In the genomic region with DNA sequence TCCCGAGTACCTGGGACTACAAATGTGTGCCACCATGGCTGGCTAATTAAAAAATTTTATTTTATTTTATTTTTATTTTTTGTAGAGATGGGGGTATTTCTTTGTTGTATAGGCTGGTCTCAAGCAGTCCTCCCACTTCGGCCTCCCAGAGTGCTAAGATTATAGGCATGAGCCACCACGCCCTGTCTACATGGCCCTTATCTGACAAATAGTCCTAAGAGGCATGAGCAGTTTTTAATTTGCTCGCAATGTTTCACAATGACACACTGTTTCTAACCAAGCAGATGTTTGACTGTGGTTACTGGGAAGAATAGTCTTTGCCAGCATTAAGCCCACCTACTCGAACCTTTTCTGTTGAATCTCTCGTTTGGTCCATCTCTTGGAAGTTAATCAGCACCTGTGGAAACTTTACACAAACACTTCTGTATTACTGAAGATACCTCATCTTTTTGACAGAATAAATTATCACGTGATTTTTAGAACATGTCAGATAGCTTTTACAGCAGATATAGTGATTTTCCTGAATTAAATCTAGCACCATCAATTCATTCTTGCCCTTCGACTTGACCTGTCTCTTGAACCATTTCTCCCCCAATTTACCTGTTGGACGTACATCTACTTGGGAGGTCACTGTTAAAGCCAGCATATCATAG, we compare ENCODE assay signal across 1 cellular context.
TF ChIP-seq lines count a peak whose summit lies in the region.

No MANE protein-coding gene starts in this region.

TF ChIP-seq in K562, 482 proteins besides CTCF, POLR2A, EP300 and RAD21 (continued from another document):
- TF ChIP-seq, protein P1, sequence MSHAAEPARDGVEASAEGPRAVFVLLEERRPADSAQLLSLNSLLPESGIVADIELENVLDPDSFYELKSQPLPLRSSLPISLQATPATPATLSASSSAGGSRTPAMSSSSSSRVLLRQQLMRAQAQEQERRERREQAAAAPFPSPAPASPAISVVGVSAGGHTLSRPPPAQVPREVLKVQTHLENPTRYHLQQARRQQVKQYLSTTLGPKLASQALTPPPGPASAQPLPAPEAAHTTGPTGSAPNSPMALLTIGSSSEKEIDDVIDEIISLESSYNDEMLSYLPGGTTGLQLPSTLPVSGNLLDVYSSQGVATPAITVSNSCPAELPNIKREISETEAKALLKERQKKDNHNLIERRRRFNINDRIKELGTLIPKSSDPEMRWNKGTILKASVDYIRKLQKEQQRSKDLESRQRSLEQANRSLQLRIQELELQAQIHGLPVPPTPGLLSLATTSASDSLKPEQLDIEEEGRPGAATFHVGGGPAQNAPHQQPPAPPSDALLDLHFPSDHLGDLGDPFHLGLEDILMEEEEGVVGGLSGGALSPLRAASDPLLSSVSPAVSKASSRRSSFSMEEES (CRISPR knock-in tag; IDR thresholded peaks at IDR 0.05): peak; percentile 89
- TF ChIP-seq ARID1B (IDR thresholded peaks at IDR 0.05) (peak; percentile 32; the same call in 1 of the 2 replicates), KDM2B (CRISPR knock-in tag; IDR thresholded peaks at IDR 0.05) (no peak), RBM25 (IDR thresholded peaks at IDR 0.05; ENCODE audit: low read depth, low read length, severe bottlenecking) (no peak), TCF3 (CRISPR knock-in tag; IDR thresholded peaks at IDR 0.05) (peak; percentile 23; the same call in 1 of the 2 replicates), CEBPB (tag; IDR thresholded peaks at IDR 0.05) (0 out of 2 replicates have a peak, but pooled peaks have one; percentile 22)
- TF ChIP-seq, protein P2, sequence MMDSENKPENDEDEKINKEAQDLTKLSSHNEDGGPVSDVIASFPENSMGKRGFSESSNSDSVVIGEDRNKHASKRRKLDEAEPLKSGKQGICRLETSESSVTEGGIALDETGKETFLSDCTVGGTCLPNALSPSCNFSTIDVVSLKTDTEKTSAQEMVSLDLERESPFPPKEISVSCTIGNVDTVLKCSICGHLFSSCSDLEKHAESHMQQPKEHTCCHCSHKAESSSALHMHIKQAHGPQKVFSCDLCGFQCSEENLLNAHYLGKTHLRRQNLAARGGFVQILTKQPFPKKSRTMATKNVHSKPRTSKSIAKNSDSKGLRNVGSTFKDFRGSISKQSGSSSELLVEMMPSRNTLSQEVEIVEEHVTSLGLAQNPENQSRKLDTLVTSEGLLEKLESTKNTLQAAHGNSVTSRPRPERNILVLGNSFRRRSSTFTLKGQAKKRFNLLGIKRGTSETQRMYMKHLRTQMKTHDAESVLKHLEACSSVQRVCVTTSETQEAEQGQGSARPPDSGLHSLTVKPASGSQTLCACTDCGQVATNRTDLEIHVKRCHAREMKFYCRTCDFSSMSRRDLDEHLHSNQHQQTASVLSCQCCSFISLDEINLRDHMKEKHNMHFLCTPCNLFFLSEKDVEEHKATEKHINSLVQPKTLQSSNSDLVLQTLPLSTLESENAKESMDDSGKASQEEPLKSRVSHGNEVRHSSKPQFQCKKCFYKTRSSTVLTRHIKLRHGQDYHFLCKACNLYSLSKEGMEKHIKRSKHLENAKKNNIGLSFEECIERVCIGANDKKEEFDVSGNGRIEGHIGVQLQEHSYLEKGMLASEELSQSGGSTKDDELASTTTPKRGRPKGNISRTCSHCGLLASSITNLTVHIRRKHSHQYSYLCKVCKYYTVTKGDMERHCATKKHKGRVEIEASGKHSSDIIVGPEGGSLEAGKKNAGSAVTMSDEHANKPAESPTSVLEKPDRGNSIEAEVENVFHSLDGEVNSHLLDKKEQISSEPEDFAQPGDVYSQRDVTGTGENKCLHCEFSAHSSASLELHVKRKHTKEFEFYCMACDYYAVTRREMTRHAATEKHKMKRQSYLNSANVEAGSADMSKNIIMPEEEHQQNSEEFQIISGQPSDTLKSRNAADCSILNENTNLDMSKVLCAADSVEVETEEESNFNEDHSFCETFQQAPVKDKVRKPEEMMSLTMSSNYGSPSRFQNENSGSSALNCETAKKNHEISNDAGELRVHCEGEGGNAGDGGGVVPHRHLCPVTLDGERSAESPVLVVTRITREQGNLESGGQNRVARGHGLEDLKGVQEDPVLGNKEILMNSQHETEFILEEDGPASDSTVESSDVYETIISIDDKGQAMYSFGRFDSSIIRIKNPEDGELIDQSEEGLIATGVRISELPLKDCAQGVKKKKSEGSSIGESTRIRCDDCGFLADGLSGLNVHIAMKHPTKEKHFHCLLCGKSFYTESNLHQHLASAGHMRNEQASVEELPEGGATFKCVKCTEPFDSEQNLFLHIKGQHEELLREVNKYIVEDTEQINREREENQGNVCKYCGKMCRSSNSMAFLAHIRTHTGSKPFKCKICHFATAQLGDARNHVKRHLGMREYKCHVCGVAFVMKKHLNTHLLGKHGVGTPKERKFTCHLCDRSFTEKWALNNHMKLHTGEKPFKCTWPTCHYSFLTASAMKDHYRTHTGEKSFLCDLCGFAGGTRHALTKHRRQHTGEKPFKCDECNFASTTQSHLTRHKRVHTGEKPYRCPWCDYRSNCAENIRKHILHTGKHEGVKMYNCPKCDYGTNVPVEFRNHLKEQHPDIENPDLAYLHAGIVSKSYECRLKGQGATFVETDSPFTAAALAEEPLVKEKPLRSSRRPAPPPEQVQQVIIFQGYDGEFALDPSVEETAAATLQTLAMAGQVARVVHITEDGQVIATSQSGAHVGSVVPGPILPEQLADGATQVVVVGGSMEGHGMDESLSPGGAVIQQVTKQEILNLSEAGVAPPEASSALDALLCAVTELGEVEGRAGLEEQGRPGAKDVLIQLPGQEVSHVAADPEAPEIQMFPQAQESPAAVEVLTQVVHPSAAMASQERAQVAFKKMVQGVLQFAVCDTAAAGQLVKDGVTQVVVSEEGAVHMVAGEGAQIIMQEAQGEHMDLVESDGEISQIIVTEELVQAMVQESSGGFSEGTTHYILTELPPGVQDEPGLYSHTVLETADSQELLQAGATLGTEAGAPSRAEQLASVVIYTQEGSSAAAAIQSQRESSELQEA (IDR thresholded peaks at IDR 0.05; ENCODE audit: low read depth): no peak
